ENCODE assay signal across 1 cellular context in the genomic region with DNA sequence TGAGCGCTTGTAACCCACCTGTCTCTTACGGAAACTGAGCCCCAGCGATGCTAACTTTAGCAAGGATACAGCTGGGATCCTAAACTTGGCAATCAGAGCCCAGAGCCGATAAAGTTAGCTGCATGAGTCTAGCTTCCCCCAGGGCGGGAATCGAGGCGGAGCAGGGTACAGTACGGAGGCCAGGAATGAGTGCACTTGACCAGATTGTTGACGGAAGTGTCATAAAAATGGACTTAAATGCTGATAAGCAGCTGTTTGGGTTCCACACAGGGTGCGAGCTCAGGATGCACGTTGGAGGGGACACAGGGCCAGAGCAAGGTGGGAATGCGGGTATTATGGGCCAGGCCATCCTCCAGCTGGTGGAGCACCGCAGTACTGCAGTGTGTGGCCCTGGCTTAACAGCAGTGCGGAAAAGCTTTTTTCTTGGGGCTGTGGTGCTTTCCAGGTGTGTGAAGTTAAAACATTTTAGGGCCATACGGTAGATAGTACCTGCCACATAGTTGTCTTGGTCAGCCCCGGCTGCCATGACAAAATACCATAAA.
A peak's percentile ranks its signal among the peaks of the same experiment; 100 is the strongest.
TF ChIP-seq lines count a peak whose summit lies in the region.

No MANE protein-coding gene starts in this region.

TF ChIP-seq in GM12878, 131 proteins besides CTCF, POLR2A, EP300 and RAD21 (continued from another document):
- 0 out of 2 replicates have a peak, but pooled peaks have one; percentile 7 for TF ChIP-seq GATAD2B (conservative IDR thresholded peaks at IDR 0.05; ENCODE audit: low read depth)
